22 cellular contexts compared by ENCODE assay signal in the genomic region with DNA sequence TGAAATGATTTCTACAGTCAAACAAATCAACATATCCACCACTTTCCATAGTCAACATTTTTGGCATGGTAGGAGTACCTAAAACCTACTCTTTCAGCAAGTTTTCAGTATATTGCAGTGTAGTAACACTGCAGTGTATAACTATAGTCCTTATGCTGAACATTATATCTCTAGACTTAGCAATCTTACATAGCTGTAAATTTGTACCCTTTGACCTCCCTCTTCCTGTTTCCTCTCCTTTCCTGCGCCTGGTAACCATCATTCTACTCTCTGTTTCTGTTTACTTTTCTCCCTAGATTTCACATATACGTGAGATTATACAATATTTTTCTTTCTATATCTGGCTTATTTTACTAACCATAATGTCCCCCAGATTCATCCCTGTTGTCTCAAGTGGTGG. TPM values are rescaled to one million over a fixed set of nuclear protein-coding genes. Genes with fewer than 3 reads are reported as not detected.
A peak's percentile ranks its signal among the peaks of the same experiment; 100 is the strongest.
DNase-seq lines count a peak whose midpoint lies in the region; FAIRE-seq and TF ChIP-seq lines count a peak whose summit lies in the region.
"Had no signal": no experiment of that assay in that cellular context is flagged by ENCODE, and none has a peak within 500 bp of the region (broad histone marks: within the 10 kb centered on the region; RNA-seq: fewer than 3 reads in every experiment).

No MANE protein-coding gene starts in this region.

- H3K27ac ChIP-seq in endothelial cell of umbilical vein (ENCODE audit: insufficient read depth, low read depth, low read length) (no peak overlapping the region), small intestine (ENCODE audit: low read depth in 1 of 2, low read length in 1 of 2) (no peak overlapping the region)
- H3K27ac ChIP-seq: 22Rv1, BLaER1, RWPE1, SK-N-MC had no signal

- H3K9me3 ChIP-seq in endothelial cell of umbilical vein (replicated peaks; ENCODE audit: control insufficient read depth, insufficient read depth, low read length) (no peaks in the 10 kb centered on the region), small intestine (ENCODE audit: control insufficient read depth, low read depth) (no peaks in the 10 kb centered on the region)

- H3K27me3 ChIP-seq in endothelial cell of umbilical vein (ENCODE audit: control insufficient read depth in 2 of 2, insufficient read depth in 2 of 2, low read length in 2 of 2) (no peaks in the 10 kb centered on the region), small intestine (ENCODE audit: control insufficient read depth in 2 of 2, insufficient read depth in 2 of 2, low read length in 2 of 2) (no peaks in the 10 kb centered on the region)
- H3K27me3 ChIP-seq: BLaER1 had no signal

- POLR2A ChIA-PET in endothelial cell of umbilical vein (lab: Charles Lee) = no interaction called here

- no peaks in the 10 kb centered on the region for H4K20me1 ChIP-seq in endothelial cell of umbilical vein (replicated peaks; ENCODE audit: control insufficient read depth, extremely low read depth, insufficient read depth, low read length)

- H3K9ac ChIP-seq in endothelial cell of umbilical vein (replicated peaks; ENCODE audit: extremely low read depth, insufficient read depth, low read length) = no peak overlapping the region
- H3K9ac ChIP-seq: BLaER1 had no signal

- TF ChIP-seq CTCF in endothelial cell of umbilical vein (IDR thresholded peaks at IDR 0.05; ENCODE audit: extremely low read depth in 1 of 2, insufficient read depth in 1 of 2, low read depth in 1 of 2, low read length in 2 of 2) = no peak

- WGBS in small intestine, 3 donors = 40 to 60% (median 48%) methylated on average over 2 of the region's 2 CpGs

- FAIRE-seq in endothelial cell of umbilical vein (lab: Jason Lieb, UNC) (no peak), small intestine (lab: Jason Lieb, UNC) (no peak)

- DNase-seq in NCI-H146 treated with DMSO at 0.1 percent for 48 hours (lab: John Stamatoyannopoulos, UW; ENCODE audit: unreplicated experiment) = peak; percentile 8
- DNase-seq in NCI-H146 (lab: John Stamatoyannopoulos, UW) = no peak
- peak; percentile 39 for DNase-seq in NCI-H69 (lab: John Stamatoyannopoulos, UW)
- no peak for DNase-seq in endothelial cell of umbilical vein (ENCODE audit: low read depth, low spot score)
- peak; percentile 54 for DNase-seq in small intestine
- no peak for DNase-seq in SW 1271 (lab: John Stamatoyannopoulos, UW)
- no peak for DNase-seq in iPS-NIHi11 (ENCODE audit: low spot score)
- DNase-seq in hypothalamus (lab: John Stamatoyannopoulos, UW) = no peak
- DNase-seq: ACHN; EL; H9; HFFc6; Kasumi-1; NCI-H187 treated with DMSO at 0.1 percent for 48 hours; NCI-H510A; NCI-H748 treated with DMSO at 0.1 percent for 48 hours; NK-92 treated with Interleukin-12 subunit alpha and Interleukin-12 subunit beta, amount 100 ng/mL, for 24 hours; SHP77 treated with DMSO at 0.1 percent for 48 hours had no signal

- CTCF ChIA-PET in endothelial cell of umbilical vein (lab: Charles Lee) = interaction anchor here (0.9 to 5.4 kb wide), 14 partner anchors 21 to 487 kb away, joined by 3 to 118 read pairs (median 5); partner anchors contain the start of gene B3GAT2

- H3K4me1 ChIP-seq in endothelial cell of umbilical vein (ENCODE audit: control insufficient read depth, extremely low read depth, insufficient read depth, low read length) (peaks cover 10% of the 10 kb centered on the region), small intestine (ENCODE audit: control insufficient read depth in 2 of 2, insufficient read depth in 1 of 2, low read depth in 1 of 2, low read length in 1 of 2) (peaks cover 0 to 2% of the 10 kb centered on the region in 2 donors)
- H3K4me1 ChIP-seq: BLaER1 had no signal

- peaks cover 16% of the 10 kb centered on the region for H3K79me2 ChIP-seq in endothelial cell of umbilical vein (ENCODE audit: control insufficient read depth, insufficient read depth, low read length)

- BruUV-seq in endothelial cell of umbilical vein (replicated peaks; lab: Mats Ljungman, UMichigan) = no TSS peak

- no peaks in the 10 kb centered on the region for H3K9me1 ChIP-seq in endothelial cell of umbilical vein (replicated peaks; ENCODE audit: control insufficient read depth, extremely low read depth, insufficient read depth, low read length)

- no peak overlapping the region for H2AFZ ChIP-seq in endothelial cell of umbilical vein (ENCODE audit: low read depth, low read length)

- H3K4me3 ChIP-seq in endothelial cell of umbilical vein (replicated peaks in 1 of 3; ENCODE audit: insufficient read depth in 1 of 3, low read depth in 1 of 3, low read length in 3 of 3) (no peak overlapping the region), small intestine (ENCODE audit: low read depth in 1 of 2, low read length in 2 of 2) (no peak overlapping the region)
- H3K4me3 ChIP-seq: BLaER1, SK-N-MC had no signal

- H3K4me2 ChIP-seq in endothelial cell of umbilical vein (ENCODE audit: insufficient read depth, low read length) = peak overlapping the region; percentile 30
- H3K4me2 ChIP-seq: BLaER1 had no signal

- TF ChIP-seq POLR2A in endothelial cell of umbilical vein (IDR thresholded peaks at IDR 0.05; ENCODE audit: low read depth, low read length) = no peak

- H3K36me3 ChIP-seq in endothelial cell of umbilical vein (ENCODE audit: control insufficient read depth in 2 of 2, extremely low read depth in 1 of 2, insufficient read depth in 2 of 2, low read length in 2 of 2) (no peaks in the 10 kb centered on the region), small intestine (ENCODE audit: control insufficient read depth in 2 of 2, insufficient read depth in 2 of 2, low read length in 2 of 2) (no peaks in the 10 kb centered on the region)

- dilution Hi-C loops in endothelial cell of umbilical vein (cut with MboI; ENCODE audit: extremely low pct_ligation_motif_present, low sequenced_read_pairs) = no loop called here

- intact Hi-C loops in endothelial cell of umbilical vein (cut with micrococcal nuclease) = loop anchor here (10.0 kb wide), 1 partner anchor 647 kb away; no protein-coding TSS in a partner anchor

TF ChIP-seq in endothelial cell of umbilical vein, 7 proteins besides CTCF, POLR2A, EP300 and RAD21:
- TF ChIP-seq MYC (IDR thresholded peaks at IDR 0.05; ENCODE audit: low read depth, low read length) (no peak), GATA2 (IDR thresholded peaks at IDR 0.05; ENCODE audit: insufficient read depth, insufficient read length, low read depth, low read length) (no peak), JUN (IDR thresholded peaks at IDR 0.05; ENCODE audit: borderline replicate concordance, insufficient read depth, insufficient read length, low read depth) (no peak), POLR2AphosphoS5 (IDR thresholded peaks at IDR 0.05; ENCODE audit: insufficient read depth, low read depth, low read length) (no peak), FOS (IDR thresholded peaks at IDR 0.05; ENCODE audit: borderline replicate concordance, insufficient read depth, low read length) (no peak), EZH2 (IDR thresholded peaks at IDR 0.05; ENCODE audit: borderline replicate concordance, low read depth, low read length, severe bottlenecking) (no peak)
- TF ChIP-seq, protein P1, sequence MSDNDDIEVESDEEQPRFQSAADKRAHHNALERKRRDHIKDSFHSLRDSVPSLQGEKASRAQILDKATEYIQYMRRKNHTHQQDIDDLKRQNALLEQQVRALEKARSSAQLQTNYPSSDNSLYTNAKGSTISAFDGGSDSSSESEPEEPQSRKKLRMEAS (IDR thresholded peaks at IDR 0.05; ENCODE audit: insufficient read depth, insufficient read length) = no peak

RNA-seq across cellular contexts. Expression of gene SMAP1, which starts 40.2 kb away (rescaled TPM):
- total RNA-seq in endothelial cell of umbilical vein = 24.6 and 24.7 TPM in 2 replicates
- polyA plus RNA-seq in endothelial cell of umbilical vein (13.7 and 14.6 TPM in 2 replicates), small intestine (10 to 100 TPM; 25.2 to 37.8 (median 36.7) TPM)
- 19.4 and 20.8 TPM in 2 replicates for polyA plus RNA-seq in endothelial cell of umbilical vein (2011; cell fraction: cytosol; rRNA removed)
- 23.9 TPM in 2 replicates for polyA plus RNA-seq in endothelial cell of umbilical vein (2011; cell fraction: nucleus; rRNA removed)
- polyA plus RNA-seq in endothelial cell of umbilical vein (2012) = 20.4 and 25.7 TPM in 2 replicates
- polyA minus RNA-seq in endothelial cell of umbilical vein = 27.0 and 28.7 TPM in 2 replicates
- polyA minus RNA-seq in endothelial cell of umbilical vein (2011; cell fraction: cytosol; rRNA and poly(A)+ RNA removed) = 12.5 TPM
- 17.6 and 21.2 TPM in 2 replicates for polyA minus RNA-seq in endothelial cell of umbilical vein (2011; cell fraction: nucleus; rRNA and poly(A)+ RNA removed)

Comparison
In these comparisons a context has a peak if more than half of its experiments do, and no peak if none do; other contexts are left out.
1. DNase-seq: peak in NCI-H146 treated with DMSO at 0.1 percent for 48 hours (single experiment), NCI-H69 (single experiment) and small intestine (single experiment); none in NCI-H146 (single experiment), endothelial cell of umbilical vein (single experiment), SW 1271 (0 of 2), iPS-NIHi11 (single experiment) and hypothalamus (0 of 51).